ENCODE assay signal across 8 cellular contexts in the genomic region with DNA sequence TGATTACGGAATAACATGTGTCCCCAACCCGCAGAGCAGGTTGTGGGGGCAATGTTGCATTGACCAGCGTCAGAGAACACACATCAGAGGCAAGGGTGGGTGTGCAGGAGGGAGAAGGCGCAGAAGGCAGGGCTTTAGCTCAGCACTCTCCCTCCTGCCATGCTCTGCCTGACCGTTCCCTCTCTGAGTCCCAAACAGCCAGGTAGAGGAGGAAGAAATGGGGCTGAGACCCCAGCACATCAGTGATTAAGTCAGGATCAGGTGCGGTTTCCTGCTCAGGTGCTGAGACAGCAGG. TPM values are rescaled to one million over a fixed set of nuclear protein-coding genes. Genes with fewer than 3 reads are reported as not detected.
A peak's percentile ranks its signal among the peaks of the same experiment; 100 is the strongest.
DNase-seq lines count a peak whose midpoint lies in the region; ATAC-seq and TF ChIP-seq lines count a peak whose summit lies in the region.

No MANE protein-coding gene starts in this region.

- H3K4me2 ChIP-seq in GM23248 (ENCODE audit: unreplicated experiment), result peak overlapping the region; percentile 86

- no peaks in the 10 kb centered on the region for H4K20me1 ChIP-seq in GM23248 (ENCODE audit: insufficient read depth)

- TF ChIP-seq CTCF in left ventricle myocardium inferior (IDR thresholded peaks at IDR 0.05; ENCODE audit: borderline replicate concordance) (no peak), retinal pigment epithelial cell (conservative IDR thresholded peaks at IDR 0.05; ENCODE audit: low read depth, low read length) (no peak), mucosa of descending colon (IDR thresholded peaks at IDR 0.05) (no peak)

- H3K79me2 ChIP-seq in GM23248 (ENCODE audit: insufficient read depth), result no peaks in the 10 kb centered on the region

- peak overlapping the region; percentile 76 for H2AFZ ChIP-seq in GM23248

- H3K9ac ChIP-seq in GM23248, result peak overlapping the region; percentile 22

- no peak overlapping the region for H3K27ac ChIP-seq in GM23248
- H3K27ac ChIP-seq in SJSA1, result no peak overlapping the region
- H3K27ac ChIP-seq in left ventricle myocardium inferior (replicated peaks), result peak overlapping the region; percentile 57

- H3K36me3 ChIP-seq in GM23248 (ENCODE audit: low read depth), result no peaks in the 10 kb centered on the region
- H3K36me3 ChIP-seq in SJSA1, result no peaks in the 10 kb centered on the region
- no peaks in the 10 kb centered on the region for H3K36me3 ChIP-seq in left ventricle myocardium inferior
- H3K36me3 ChIP-seq in mucosa of descending colon (ENCODE audit: low read depth), result peaks cover 3% of the 10 kb centered on the region

- WGBS in GM23248 (ENCODE audit: low coverage in 1 of 2, low lambda C conversion rate in 2 of 2, missing lambda C conversion rate in 2 of 2), 2 experiments, result 0 to 2% methylated on average over 6 of the region's 6 CpGs

- intact Hi-C loops in left ventricle myocardium inferior (cut with micrococcal nuclease) (loop anchor here (5.0 kb wide), 1 partner anchor 60 kb away; no protein-coding TSS in a partner anchor), mucosa of descending colon (cut with DNase I, micrococcal nuclease) (loop anchor here in 1 of 2 donors (5.0 kb wide), 1 partner anchor 60 kb away; no protein-coding TSS in a partner anchor)

- no peaks in the 10 kb centered on the region for H3K9me2 ChIP-seq in GM23248 (ENCODE audit: insufficient read depth)

- ATAC-seq in HG02610 (IDR thresholded peaks at IDR 0.05; ENCODE audit: unreplicated experiment), result no peak
- ATAC-seq in GM18861 (IDR thresholded peaks at IDR 0.05; ENCODE audit: unreplicated experiment), result no peak
- ATAC-seq in mucosa of descending colon, result no peak

- in situ Hi-C loops in GM23248 (cut with MboI), result loop anchor here (10.0 kb wide), 1 partner anchor 427 kb away; no protein-coding TSS in a partner anchor

- DNase-seq in GM23248, result no peak
- no peak for DNase-seq in SJSA1 (ENCODE audit: low read depth in 1 of 2, low spot score in 2 of 2)
- no peak for DNase-seq in left ventricle myocardium inferior
- no peak for DNase-seq in retinal pigment epithelial cell (ENCODE audit: low read depth)
- no peak for DNase-seq in mucosa of descending colon
- DNase-seq in NK-92 (lab: John Stamatoyannopoulos, UW; ENCODE audit: unreplicated experiment), result no peak

- H3F3A ChIP-seq in GM23248 (ENCODE audit: insufficient read depth), result no peaks in the 10 kb centered on the region

- H3K9me3 ChIP-seq in GM23248 (ENCODE audit: low read depth), result no peaks in the 10 kb centered on the region
- H3K9me3 ChIP-seq in SJSA1 (replicated peaks), result no peaks in the 10 kb centered on the region
- H3K9me3 ChIP-seq in left ventricle myocardium inferior (replicated peaks), result no peaks in the 10 kb centered on the region
- no peaks in the 10 kb centered on the region for H3K9me3 ChIP-seq in mucosa of descending colon

- H3K27me3 ChIP-seq in GM23248 (replicated peaks; ENCODE audit: insufficient read depth) (no peaks in the 10 kb centered on the region), SJSA1 (replicated peaks) (no peaks in the 10 kb centered on the region), left ventricle myocardium inferior (ENCODE audit: low read depth) (peaks cover 13% of the 10 kb centered on the region)

- peak overlapping the region; percentile 73 for H3K4me3 ChIP-seq in GM23248
- H3K4me3 ChIP-seq in SJSA1, result peak overlapping the region; percentile 29
- H3K4me3 ChIP-seq in left ventricle myocardium inferior, result peak overlapping the region; percentile 64
- peak overlapping the region; percentile 53 for H3K4me3 ChIP-seq in retinal pigment epithelial cell (ENCODE audit: low read length)
- no peak overlapping the region for H3K4me3 ChIP-seq in mucosa of descending colon

- H3K4me1 ChIP-seq in GM23248 (ENCODE audit: insufficient read depth), result peaks cover 4% of the 10 kb centered on the region; the same call in 1 of the 2 replicates
- H3K4me1 ChIP-seq in SJSA1 (replicated peaks), result peaks cover 13% of the 10 kb centered on the region
- peaks cover 47% of the 10 kb centered on the region for H3K4me1 ChIP-seq in left ventricle myocardium inferior
- peaks cover 19% of the 10 kb centered on the region for H3K4me1 ChIP-seq in mucosa of descending colon (ENCODE audit: low read depth)

RNA-seq across cellular contexts. Expression of a gene that starts 0.4 kb away (rescaled TPM):
- total RNA-seq in GM23248 (2014; rRNA removed; shearing (Covaris generic)), result not detected in 2 replicates
- polyA plus RNA-seq in GM23248 (2016; fragmentation: Nextera tagmentation; extraction: Ambion mirVana), result not detected in 2 replicates
- not detected in 2 replicates for total RNA-seq in SJSA1 (2014; rRNA removed; shearing (Covaris generic))
- 3.2 TPM for total RNA-seq in left ventricle myocardium inferior
- total RNA-seq in mucosa of descending colon, result 1 to 10 TPM; 2.3 to 9.9 (median 6.7) TPM

RNA-seq across cellular contexts. Expression of a gene that starts 25.0 kb away (rescaled TPM):
- not detected in 2 replicates for total RNA-seq in GM23248 (2014; rRNA removed; shearing (Covaris generic))
- polyA plus RNA-seq in GM23248 (2016; fragmentation: Nextera tagmentation; extraction: Ambion mirVana), result not detected in 2 replicates
- not detected in 2 replicates for total RNA-seq in SJSA1 (2014; rRNA removed; shearing (Covaris generic))
- total RNA-seq in left ventricle myocardium inferior (not detected), mucosa of descending colon (10 to 100 TPM; 10.3 to 21.1 (median 11.3) TPM)
